Comparison of ENCODE assay signal across 8 cellular contexts in the genomic region with DNA sequence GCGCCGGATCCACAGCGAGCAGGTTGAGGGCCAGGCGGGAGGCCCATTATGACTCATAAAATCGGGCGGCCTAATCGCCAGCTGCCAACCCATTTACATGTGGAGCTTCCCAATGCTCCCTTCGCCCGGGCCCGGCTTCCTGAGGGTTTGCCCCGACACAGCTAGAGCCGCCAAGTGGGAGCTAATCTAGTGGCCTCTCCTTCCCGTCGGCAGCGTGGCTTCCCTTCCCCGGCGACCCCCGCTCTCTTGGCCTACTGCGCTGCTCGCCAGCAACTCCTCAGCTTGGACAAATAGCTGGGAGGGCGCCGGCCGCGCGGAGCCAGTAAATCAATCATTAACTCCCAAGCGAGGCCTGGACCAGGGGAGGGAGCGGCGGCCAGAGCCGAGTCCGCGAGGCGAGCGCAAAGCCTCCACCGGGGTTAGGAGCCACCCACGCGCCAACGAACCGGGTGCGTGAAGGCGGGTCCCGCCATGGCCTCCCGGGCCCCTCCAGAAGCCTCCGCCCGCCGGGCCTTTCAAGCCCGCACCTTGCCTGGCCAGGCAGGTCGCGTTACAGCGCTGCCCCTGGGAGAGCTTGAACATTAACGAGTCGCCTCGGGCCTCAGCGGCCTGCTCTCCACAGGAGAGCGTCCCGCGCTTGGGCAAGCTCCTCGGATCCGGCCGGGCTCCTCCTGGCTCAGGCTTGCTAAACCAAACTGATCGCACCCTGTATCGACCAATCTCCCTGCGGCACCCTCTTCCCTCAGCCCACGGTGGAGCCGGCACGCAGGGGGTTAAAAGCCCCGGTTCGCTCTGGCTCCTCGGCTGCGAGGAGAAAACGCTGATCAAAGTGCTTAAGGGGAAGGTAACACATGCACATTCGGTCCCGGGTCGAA. TPM values are rescaled to one million over a fixed set of nuclear protein-coding genes. Genes with fewer than 3 reads are reported as not detected.
DNase-seq lines count a peak whose midpoint lies in the region; ATAC-seq and TF ChIP-seq lines count a peak whose summit lies in the region.

No MANE protein-coding gene starts in this region.

- peak overlapping the region; percentile 47 for H3K4me3 Mint-ChIP-seq in activated CD4-positive, alpha-beta T cell treated with anti-CD3 and anti-CD28 coated beads for 36 hours
- peak overlapping the region; percentile 21 for H3K4me3 Mint-ChIP-seq in endothelial cell (ENCODE audit: unreplicated experiment)

- H3K36me3 Mint-ChIP-seq in activated CD4-positive, alpha-beta T cell treated with anti-CD3 and anti-CD28 coated beads for 36 hours (ENCODE audit: low read depth): no peaks in the 10 kb centered on the region
- no peaks in the 10 kb centered on the region for H3K36me3 Mint-ChIP-seq in endothelial cell (ENCODE audit: low read depth, unreplicated experiment)

- POLR2A ChIA-PET in activated CD4-positive, alpha-beta T cell treated with anti-CD3 and anti-CD28 coated beads for 36 hours (lab: Charles Lee): no interaction called here
- POLR2A ChIA-PET in PC-9 (lab: Charles Lee; ENCODE audit: unreplicated experiment): interaction anchor here (0.7 kb wide), 1 partner anchor 10 kb away, joined by 3 read pairs; no protein-coding TSS in a partner anchor

- no peaks in the 10 kb centered on the region for H3F3A ChIP-seq in PC-9 (ENCODE audit: insufficient read depth, low read depth)

- no TSS peak for BruUV-seq in PC-9 (replicated peaks; lab: Mats Ljungman, UMichigan)

- H3K4me3 ChIP-seq in PC-9: peak overlapping the region; percentile 54; the same call in 1 of the 2 replicates
- H3K4me3 ChIP-seq in muscle layer of duodenum (ENCODE audit: low read depth in 1 of 2, low read length in 2 of 2): peak overlapping the region; percentile 26 to 56

- intact Hi-C loops in activated CD4-positive, alpha-beta T cell treated with anti-CD3 and anti-CD28 coated beads for 36 hours (cut with DNase I, micrococcal nuclease): loop anchor here (5.0 to 10.0 kb wide), 5 partner anchors 44 to 1301 kb away; a partner anchor contains a TSS
- intact Hi-C loops in PC-9 (cut with micrococcal nuclease; ENCODE audit: unreplicated experiment): loop anchor here (5.0 kb wide), 1 partner anchor 44 kb away; no protein-coding TSS in a partner anchor

- no peak for DNase-seq in activated CD4-positive, alpha-beta T cell treated with anti-CD3 and anti-CD28 coated beads for 36 hours
- no peak for DNase-seq in activated CD4-positive, alpha-beta T cell treated with anti-CD3 and anti-CD28 coated beads for 4 hours
- DNase-seq in PC-9 (no peak), endothelial cell (ENCODE audit: low spot score) (no peak), medulla oblongata (ENCODE audit: extremely low spot score) (no peak), germinal center (ENCODE audit: low spot score) (no peak)

- no peak overlapping the region for H2AFZ ChIP-seq in PC-9

- no peaks in the 10 kb centered on the region for H3K9me3 Mint-ChIP-seq in activated CD4-positive, alpha-beta T cell treated with anti-CD3 and anti-CD28 coated beads for 36 hours (ENCODE audit: low read depth)
- H3K9me3 Mint-ChIP-seq in endothelial cell (ENCODE audit: unreplicated experiment): no peaks in the 10 kb centered on the region

- H3K27me3 Mint-ChIP-seq in activated CD4-positive, alpha-beta T cell treated with anti-CD3 and anti-CD28 coated beads for 36 hours: peaks cover 4% of the 10 kb centered on the region
- H3K27me3 Mint-ChIP-seq in endothelial cell (ENCODE audit: unreplicated experiment): peaks cover 11% of the 10 kb centered on the region

- H3K27me3 ChIP-seq in PC-9 (ENCODE audit: insufficient read depth, low read depth) (no peaks in the 10 kb centered on the region), muscle layer of duodenum (ENCODE audit: low read depth, low read length) (no peaks in the 10 kb centered on the region)

- peaks cover 9% of the 10 kb centered on the region for H3K4me1 Mint-ChIP-seq in activated CD4-positive, alpha-beta T cell treated with anti-CD3 and anti-CD28 coated beads for 36 hours
- peaks cover 11% of the 10 kb centered on the region for H3K4me1 Mint-ChIP-seq in endothelial cell (ENCODE audit: unreplicated experiment)

- no peaks in the 10 kb centered on the region for H3K9me2 ChIP-seq in PC-9 (ENCODE audit: insufficient read depth)

- no peak for TF ChIP-seq CTCF in PC-9 (conservative IDR thresholded peaks at IDR 0.05)
- TF ChIP-seq CTCF in endothelial cell (IDR thresholded peaks at IDR 0.05; ENCODE audit: unreplicated experiment): no peak

- CTCF ChIA-PET in activated CD4-positive, alpha-beta T cell treated with anti-CD3 and anti-CD28 coated beads for 36 hours (lab: Charles Lee): interaction anchor here (0.8 kb wide), 1 partner anchor 69 kb away, joined by 3 read pairs; no protein-coding TSS in a partner anchor
- CTCF ChIA-PET in PC-9 (lab: Charles Lee): no interaction called here

- H3K79me2 ChIP-seq in PC-9 (ENCODE audit: low read depth): peaks cover 10% of the 10 kb centered on the region; the same call in 1 of the 2 replicates

- H3K27ac ChIP-seq in PC-9: peak overlapping the region; percentile 54
- H3K27ac ChIP-seq in muscle layer of duodenum (ENCODE audit: low read length): no peak overlapping the region

- no peak overlapping the region for H3K27ac Mint-ChIP-seq in activated CD4-positive, alpha-beta T cell treated with anti-CD3 and anti-CD28 coated beads for 36 hours
- H3K27ac Mint-ChIP-seq in endothelial cell (ENCODE audit: unreplicated experiment): no peak overlapping the region

- peak overlapping the region; percentile 66 for H3K4me2 ChIP-seq in PC-9

- no peaks in the 10 kb centered on the region for H4K20me1 ChIP-seq in PC-9 (ENCODE audit: insufficient read depth)

- H3K9me3 ChIP-seq in PC-9 (ENCODE audit: insufficient read depth, low read depth) (no peaks in the 10 kb centered on the region), muscle layer of duodenum (ENCODE audit: control insufficient read depth in 1 of 2, low read length in 2 of 2) (no peaks in the 10 kb centered on the region)

- ATAC-seq in activated CD4-positive, alpha-beta T cell treated with anti-CD3 and anti-CD28 coated beads for 36 hours: no peak
- ATAC-seq in HG03175 (IDR thresholded peaks at IDR 0.05; ENCODE audit: unreplicated experiment): no peak

- H3K4me1 ChIP-seq in PC-9 (replicated peaks; ENCODE audit: insufficient read depth) (no peaks in the 10 kb centered on the region), muscle layer of duodenum (ENCODE audit: control insufficient read depth in 1 of 2, insufficient read depth in 2 of 2, low read length in 2 of 2) (peaks cover 0 to 13% of the 10 kb centered on the region in 2 donors)

- no peaks in the 10 kb centered on the region for H3K36me3 ChIP-seq in PC-9 (ENCODE audit: low read depth)
- H3K36me3 ChIP-seq in muscle layer of duodenum (ENCODE audit: control insufficient read depth in 1 of 2, insufficient read depth in 2 of 2, low read length in 2 of 2): no peaks in the 10 kb centered on the region

RNA-seq across cellular contexts. Expression of a gene that starts 10.6 kb away (rescaled TPM):
- 10 to 100 TPM; 34.7 to 51.1 TPM for total RNA-seq in activated CD4-positive, alpha-beta T cell treated with anti-CD3 and anti-CD28 coated beads for 36 hours
- 0.68 and 1.5 TPM in 2 replicates for total RNA-seq in PC-9 (2021)
- total RNA-seq in endothelial cell (ENCODE audit: unreplicated experiment): 34.5 TPM

Comparison
In these comparisons a context has a peak if more than half of its experiments do, and no peak if none do; other contexts are left out.
1. RNA of a gene that starts 10.6 kb away (total RNA-seq): 34.7 to 51.1 TPM in activated CD4-positive, alpha-beta T cell treated with anti-CD3 and anti-CD28 coated beads for 36 hours and 34.5 TPM in endothelial cell (single experiment); 0.68 to 1.5 TPM in PC-9; every median in the first group is over 10 times any median in the second.